ENCODE assay signal across 9 cellular contexts in genomic region chr5:74127377-74128338, GRCh38.
A peak's percentile ranks its signal among the peaks of the same experiment; 100 is the strongest.
DNase-seq lines count a peak whose midpoint lies in the region; ATAC-seq and TF ChIP-seq lines count a peak whose summit lies in the region.
"Had no signal": no experiment of that assay in that cellular context is flagged by ENCODE, and none has a peak within 500 bp of the region (broad histone marks: within the 10 kb centered on the region; RNA-seq: fewer than 3 reads in every experiment).

No MANE protein-coding gene starts in this region.

- H3K27ac Mint-ChIP-seq in glutamatergic neuron (ENCODE audit: unreplicated experiment): peak overlapping the region; percentile 60
- H3K27ac Mint-ChIP-seq in immature natural killer cell: no peak overlapping the region
- H3K27ac Mint-ChIP-seq: activated naive CD8-positive, alpha-beta T cell treated with anti-CD3 and anti-CD28 coated beads, Interleukin-2, amount 10 ng/mL, durations not matched to agents 7 days and 5 days had no signal

- no peaks in the 10 kb centered on the region for H3K27me3 ChIP-seq in spleen (replicated peaks in 1 of 7)

- H3K9me3 Mint-ChIP-seq in glutamatergic neuron (ENCODE audit: unreplicated experiment) (no peaks in the 10 kb centered on the region), immature natural killer cell (no peaks in the 10 kb centered on the region)
- H3K9me3 Mint-ChIP-seq: activated naive CD8-positive, alpha-beta T cell treated with anti-CD3 and anti-CD28 coated beads, Interleukin-2, amount 10 ng/mL, durations not matched to agents 7 days and 5 days had no signal

- H3K4me3 ChIP-seq in spleen: no peak overlapping the region

- ATAC-seq in HG02610 (IDR thresholded peaks at IDR 0.05; ENCODE audit: unreplicated experiment): no peak

- POLR2A ChIA-PET in RWPE1 (lab: Yijun Ruan, JAX; ENCODE audit: low non-redundant PET): no interaction called here

- H3K4me1 Mint-ChIP-seq in glutamatergic neuron (ENCODE audit: low read depth, unreplicated experiment) (peaks cover 21% of the 10 kb centered on the region), immature natural killer cell (no peaks in the 10 kb centered on the region)
- H3K4me1 Mint-ChIP-seq: activated naive CD8-positive, alpha-beta T cell treated with anti-CD3 and anti-CD28 coated beads, Interleukin-2, amount 10 ng/mL, durations not matched to agents 7 days and 5 days had no signal

- peaks cover 0 to 15% (median 7%) of the 10 kb centered on the region in 6 donors for H3K4me1 ChIP-seq in spleen

- CTCF ChIA-PET in RWPE1 (lab: Yijun Ruan, JAX): interaction anchor here (0.6 to 0.8 kb wide), 5 partner anchors 61 to 514 kb away, joined by 3 to 4 read pairs (median 3); no protein-coding TSS in a partner anchor

- DNase-seq in DMS79 treated with DMSO at 0.1 percent for 48 hours (lab: John Stamatoyannopoulos, UW): peak; percentile 28
- DNase-seq in DMS79 (lab: John Stamatoyannopoulos, UW): no peak
- peak; percentile 69 for DNase-seq in RWPE1 (ENCODE audit: low spot score)
- DNase-seq in glutamatergic neuron: no peak
- no peak for DNase-seq in spleen
- no peak for DNase-seq in NCI-H1436 (lab: John Stamatoyannopoulos, UW)
- DNase-seq in immature natural killer cell: no peak
- DNase-seq: activated naive CD8-positive, alpha-beta T cell treated with anti-CD3 and anti-CD28 coated beads, Interleukin-2, amount 10 ng/mL, durations not matched to agents 7 days and 5 days had no signal

- TF ChIP-seq CTCF in RWPE1 (conservative IDR thresholded peaks at IDR 0.05; ENCODE audit: low read depth) (peak; percentile 68), glutamatergic neuron (IDR thresholded peaks at IDR 0.05; ENCODE audit: partially characterized antibody, unreplicated experiment) (no peak), spleen (IDR thresholded peaks at IDR 0.05 in 8 of 11, conservative IDR thresholded peaks at IDR 0.05 in 3 of 11) (peak in 1 of 11 experiments; percentile 15)

- H3K36me3 Mint-ChIP-seq in glutamatergic neuron (ENCODE audit: unreplicated experiment) (no peaks in the 10 kb centered on the region), immature natural killer cell (no peaks in the 10 kb centered on the region)
- H3K36me3 Mint-ChIP-seq: activated naive CD8-positive, alpha-beta T cell treated with anti-CD3 and anti-CD28 coated beads, Interleukin-2, amount 10 ng/mL, durations not matched to agents 7 days and 5 days had no signal

- H3K4me3 Mint-ChIP-seq in glutamatergic neuron (ENCODE audit: unreplicated experiment) (no peak overlapping the region), immature natural killer cell (no peak overlapping the region)
- H3K4me3 Mint-ChIP-seq: activated naive CD8-positive, alpha-beta T cell treated with anti-CD3 and anti-CD28 coated beads, Interleukin-2, amount 10 ng/mL, durations not matched to agents 7 days and 5 days had no signal

- H3K27ac ChIP-seq in RWPE1: peak overlapping the region; percentile 50
- H3K27ac ChIP-seq in spleen: peak overlapping the region in 5 of 8 donors; percentile 16 to 57 (median 42)

- WGBS in spleen, 5 donors: 25 to 44% (median 29%) methylated on average over 7 to 9 of the region's 9 CpGs

- no peak for TF ChIP-seq POLR2A in spleen (IDR thresholded peaks at IDR 0.05)

- H3K27me3 Mint-ChIP-seq in glutamatergic neuron (ENCODE audit: unreplicated experiment) (peaks cover 4% of the 10 kb centered on the region), immature natural killer cell (ENCODE audit: low read depth in 3 of 3) (peaks cover 2 to 7% (median 2%) of the 10 kb centered on the region in 3 donors)

- H3K9me3 ChIP-seq in spleen: no peaks in the 10 kb centered on the region

- H3K36me3 ChIP-seq in spleen: no peaks in the 10 kb centered on the region

- intact Hi-C loops in spleen (cut with DNase I; ENCODE audit: low total_unique reads): no loop called here

Comparison
In these comparisons a context has a peak if more than half of its experiments do, and no peak if none do; other contexts are left out.
1. DNase-seq: peak in DMS79 treated with DMSO at 0.1 percent for 48 hours (single experiment) and RWPE1 (single experiment); none in DMS79 (single experiment), glutamatergic neuron (single experiment), spleen (single experiment), NCI-H1436 (single experiment) and immature natural killer cell (0 of 3).